8 cellular contexts compared by ENCODE assay signal in the genomic region with DNA sequence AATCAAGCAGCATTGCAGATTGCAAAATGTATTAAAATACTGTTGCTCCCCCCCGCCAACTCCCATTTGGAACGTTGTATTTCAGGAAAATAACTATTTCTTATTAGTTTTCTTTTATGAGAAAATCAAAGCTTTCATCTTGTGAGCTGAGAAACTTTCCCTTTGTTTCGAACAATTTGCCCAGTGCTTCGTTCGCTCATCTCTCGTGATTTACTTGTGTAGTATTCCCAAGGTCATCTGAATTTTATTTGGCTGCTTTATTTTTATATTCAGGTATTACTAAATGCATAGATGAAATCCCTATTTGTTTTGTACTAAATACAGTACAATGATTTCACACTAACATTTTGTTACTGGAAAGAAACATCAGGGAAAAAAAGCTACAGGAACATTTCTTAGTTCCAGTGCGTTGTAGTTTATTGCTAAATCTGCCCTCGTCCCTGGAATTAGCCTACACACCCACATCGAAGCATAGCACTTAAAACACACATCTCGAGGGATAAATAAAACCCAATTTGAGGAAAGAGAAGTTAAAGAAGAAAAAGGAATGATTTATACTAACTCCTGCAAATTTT. TPM values are rescaled to one million over a fixed set of nuclear protein-coding genes. Genes with fewer than 3 reads are reported as not detected.
DNase-seq lines count a peak whose midpoint lies in the region; ATAC-seq and TF ChIP-seq lines count a peak whose summit lies in the region.

No MANE protein-coding gene starts in this region.

- TF ChIP-seq POLR2A in uterus (IDR thresholded peaks at IDR 0.05) = no peak

- H3K9me2 ChIP-seq in Karpas-422 (replicated peaks; ENCODE audit: insufficient read depth, low read length) = no peaks in the 10 kb centered on the region

- in situ Hi-C loops in mammary epithelial cell (cut with MboI; ENCODE audit: low sequenced_read_pairs in 2 of 2) = no loop called here

- intact Hi-C loops in mammary epithelial cell (cut with micrococcal nuclease) = loop anchor here (1.0 to 5.0 kb wide), 5 partner anchors 17 to 227 kb away; a partner anchor contains a TSS
- intact Hi-C loops in uterus (cut with DNase I; ENCODE audit: low total_unique reads) = loop anchor here (5.0 kb wide), 1 partner anchor 207 kb away; no protein-coding TSS in a partner anchor

- CTCF ChIA-PET in mammary epithelial cell (lab: Charles Lee; ENCODE audit: low non-redundant PET) = interaction anchor here (0.7 kb wide), 1 partner anchor 87 kb away, joined by 8 read pairs; no protein-coding TSS in a partner anchor

- H3K4me1 ChIP-seq in Karpas-422 (ENCODE audit: low read length) = peaks cover 21% of the 10 kb centered on the region
- H3K4me1 ChIP-seq in mammary epithelial cell (ENCODE audit: insufficient read depth, low read length) = no peaks in the 10 kb centered on the region
- H3K4me1 ChIP-seq in uterus = no peaks in the 10 kb centered on the region

- BruUV-seq in mammary epithelial cell (replicated peaks; lab: Mats Ljungman, UMichigan) = no TSS peak

- peak overlapping the region; percentile 47 for H2AFZ ChIP-seq in Karpas-422 (ENCODE audit: low read length)
- H2AFZ ChIP-seq in mammary epithelial cell (ENCODE audit: low read depth, low read length) = peak overlapping the region; percentile 98

- H3K79me2 ChIP-seq in Karpas-422 (ENCODE audit: low read length) (no peaks in the 10 kb centered on the region), mammary epithelial cell (ENCODE audit: insufficient read depth, low read length) (no peaks in the 10 kb centered on the region)

- WGBS in mammary epithelial cell (ENCODE audit: low coverage, missing lambda C conversion rate) = 2% methylated on average over 10 of the region's 10 CpGs

- dilution Hi-C loops in mammary epithelial cell (cut with HindIII; ENCODE audit: low sequenced_read_pairs) = no loop called here

- ATAC-seq in HG03442 (IDR thresholded peaks at IDR 0.05; ENCODE audit: unreplicated experiment) = no peak
- no peak for ATAC-seq in HG03521 (IDR thresholded peaks at IDR 0.05; ENCODE audit: unreplicated experiment)

- H3K27me3 ChIP-seq in Karpas-422 (ENCODE audit: low read length) (no peaks in the 10 kb centered on the region), mammary epithelial cell (ENCODE audit: insufficient read depth, low read length) (peaks cover 3% of the 10 kb centered on the region), uterus (no peaks in the 10 kb centered on the region)

- H3K4me2 ChIP-seq in Karpas-422 (ENCODE audit: low read depth, low read length, poor library complexity, severe bottlenecking) (peak overlapping the region; percentile 94), mammary epithelial cell (ENCODE audit: insufficient read depth, low read depth, low read length) (peak overlapping the region; percentile 90)

- H4K20me1 ChIP-seq in Karpas-422 (ENCODE audit: insufficient read depth, low read depth, low read length) (no peaks in the 10 kb centered on the region), mammary epithelial cell (ENCODE audit: insufficient read depth, low read length) (no peaks in the 10 kb centered on the region)

- H3K27ac ChIP-seq in Karpas-422 (ENCODE audit: low read length) = no peak overlapping the region
- H3K27ac ChIP-seq in mammary epithelial cell (ENCODE audit: insufficient read depth, low read depth, low read length) = no peak overlapping the region
- H3K27ac ChIP-seq in uterus = peak overlapping the region; percentile 96 to 98

- H3K9ac ChIP-seq in Karpas-422 (ENCODE audit: low read length) (peak overlapping the region; percentile 76), mammary epithelial cell (ENCODE audit: insufficient read depth, low read length) (peak overlapping the region; percentile 72)

- H3K9me3 ChIP-seq in Karpas-422 (ENCODE audit: low read length) = no peaks in the 10 kb centered on the region
- no peaks in the 10 kb centered on the region for H3K9me3 ChIP-seq in mammary epithelial cell (replicated peaks; ENCODE audit: insufficient read depth, low read length)
- no peaks in the 10 kb centered on the region for H3K9me3 ChIP-seq in uterus

- peak; percentile 42 for DNase-seq in DMS 273 (lab: John Stamatoyannopoulos, UW; ENCODE audit: unreplicated experiment)
- DNase-seq in Karpas-422 = no peak
- peak; percentile 12 for DNase-seq in mammary epithelial cell
- DNase-seq in medulla oblongata (ENCODE audit: extremely low spot score) = peak; percentile 63
- no peak for DNase-seq in uterus
- no peak for DNase-seq in NOMO-1 treated with dmso at 0.1 percent for 144 hours (lab: John Stamatoyannopoulos, UW; ENCODE audit: unreplicated experiment)

- H3K4me3 ChIP-seq in Karpas-422 (ENCODE audit: low read length) = peak overlapping the region; percentile 72
- peak overlapping the region; percentile 74 to 90 (median 88) for H3K4me3 ChIP-seq in mammary epithelial cell (replicated peaks in 1 of 3; ENCODE audit: insufficient read depth in 1 of 3, low read depth in 2 of 3, low read length in 3 of 3)
- peak overlapping the region; percentile 51 to 71 for H3K4me3 ChIP-seq in uterus

- H3K36me3 ChIP-seq in Karpas-422 (ENCODE audit: insufficient read depth, low read length) (no peaks in the 10 kb centered on the region), mammary epithelial cell (ENCODE audit: insufficient read depth, low read length) (no peaks in the 10 kb centered on the region), uterus (no peaks in the 10 kb centered on the region)

- TF ChIP-seq CTCF in mammary epithelial cell (conservative IDR thresholded peaks at IDR 0.05 in 1 of 2, IDR thresholded peaks at IDR 0.05 in 1 of 2; ENCODE audit: extremely low read depth in 1 of 2, insufficient read depth in 1 of 2, low read depth in 1 of 2, low read length in 2 of 2) (no peak), uterus (IDR thresholded peaks at IDR 0.05) (no peak)

RNA-seq across cellular contexts. Expression of a gene that starts 12.0 kb away (rescaled TPM):
- not detected in 2 replicates for total RNA-seq in Karpas-422 (2014; rRNA removed; shearing (Covaris generic); ENCODE audit: low replicate concordance)
- total RNA-seq in mammary epithelial cell = not detected
- not detected for polyA plus RNA-seq in mammary epithelial cell
- not detected for polyA minus RNA-seq in mammary epithelial cell
- under 1 TPM in 1 of 4 donors, not detected in 3; 0.21 TPM for total RNA-seq in uterus

Comparison
In these comparisons a context has a peak if more than half of its experiments do, and no peak if none do; other contexts are left out.
1. DNase-seq: peak in DMS 273 (single experiment), mammary epithelial cell (single experiment) and medulla oblongata (single experiment); none in Karpas-422 (single experiment), uterus (0 of 2) and NOMO-1 treated with dmso at 0.1 percent for 144 hours (single experiment).
2. H3K27ac ChIP-seq: peak in uterus (2 of 2); none in Karpas-422 (single experiment) and mammary epithelial cell (single experiment).
3. Peak in every context shown above with its lines, with median percentiles within 50 percentile points of each other: H3K4me3 ChIP-seq.